In genomic region chr13:59879281-59879680, GRCh38 we compare ENCODE assay signal across 22 cellular contexts.
"Had no signal": no experiment of that assay in that cellular context is flagged by ENCODE, and none has a peak within 500 bp of the region (broad histone marks: within the 10 kb centered on the region; RNA-seq: fewer than 3 reads in every experiment).

No MANE protein-coding gene starts in this region.

- H3K9me3 Mint-ChIP-seq: naive thymus-derived CD4-positive, alpha-beta T cell; neural crest cell; stimulated activated naive B cell treated with anti-CD40 and anti-IgM and Interleukin-4, amounts not matched to agents 10 μg/mL and 1 μg/mL and 100 μg/mL, for 72 hours; stimulated activated naive CD8-positive, alpha-beta T cell treated with anti-CD3 and anti-CD28 coated beads, Interleukin-15, amount 100 ng/mL, for 72 hours had no signal

- H3K4me1 Mint-ChIP-seq: immature natural killer cell; naive thymus-derived CD4-positive, alpha-beta T cell; neural crest cell; stimulated activated naive B cell treated with anti-CD40 and anti-IgM and Interleukin-4, amounts not matched to agents 10 μg/mL and 1 μg/mL and 100 μg/mL, for 72 hours; stimulated activated naive CD8-positive, alpha-beta T cell treated with anti-CD3 and anti-CD28 coated beads, Interleukin-15, amount 100 ng/mL, for 72 hours had no signal

- H3K4me3 Mint-ChIP-seq: immature natural killer cell; naive thymus-derived CD4-positive, alpha-beta T cell; neural crest cell; stimulated activated naive B cell treated with anti-CD40 and anti-IgM and Interleukin-4, amounts not matched to agents 10 μg/mL and 1 μg/mL and 100 μg/mL, for 72 hours; stimulated activated naive CD8-positive, alpha-beta T cell treated with anti-CD3 and anti-CD28 coated beads, Interleukin-15, amount 100 ng/mL, for 72 hours had no signal

- H3K27me3 Mint-ChIP-seq: naive thymus-derived CD4-positive, alpha-beta T cell; stimulated activated naive B cell treated with anti-CD40 and anti-IgM and Interleukin-4, amounts not matched to agents 10 μg/mL and 1 μg/mL and 100 μg/mL, for 72 hours; stimulated activated naive CD8-positive, alpha-beta T cell treated with anti-CD3 and anti-CD28 coated beads, Interleukin-15, amount 100 ng/mL, for 72 hours had no signal

- DNase-seq: effector memory CD4-positive, alpha-beta T cell; gastrocnemius medialis; immature natural killer cell; kidney; left cardiac atrium; left ventricle myocardium superior; mesendoderm; naive thymus-derived CD4-positive, alpha-beta T cell; ovary; sigmoid colon; stimulated activated CD4-positive, alpha-beta T cell treated with anti-CD3 and anti-CD28 coated beads, Interleukin-2, amount 100 ng/mL, for 24 hours; stimulated activated CD4-positive, alpha-beta T cell treated with anti-CD3 and anti-CD28 coated beads, Interleukin-4, amount 100 ng/mL, for 4 hours; stimulated activated naive B cell treated with anti-CD40 and anti-IgM and Interleukin-4, amounts not matched to agents 10 μg/mL and 1 μg/mL and 100 μg/mL, for 72 hours; stimulated activated naive CD8-positive, alpha-beta T cell treated with anti-CD3 and anti-CD28 coated beads, Interleukin-15, amount 100 ng/mL, for 72 hours; testis; upper lobe of right lung had no signal

- H3K27ac Mint-ChIP-seq: immature natural killer cell; naive thymus-derived CD4-positive, alpha-beta T cell; stimulated activated naive B cell treated with anti-CD40 and anti-IgM and Interleukin-4, amounts not matched to agents 10 μg/mL and 1 μg/mL and 100 μg/mL, for 72 hours; stimulated activated naive CD8-positive, alpha-beta T cell treated with anti-CD3 and anti-CD28 coated beads, Interleukin-15, amount 100 ng/mL, for 72 hours had no signal

- H3K36me3 Mint-ChIP-seq: stimulated activated naive B cell treated with anti-CD40 and anti-IgM and Interleukin-4, amounts not matched to agents 10 μg/mL and 1 μg/mL and 100 μg/mL, for 72 hours had no signal

- H3K4me3 ChIP-seq: gastrocnemius medialis, lung, ovary, right atrium auricular region, sigmoid colon, skin epidermis, testis, tibial nerve, upper lobe of right lung, vagina had no signal
